In genomic region chr12:2797721-2798418, GRCh38 we compare ENCODE assay signal across 9 cellular contexts. TPM values are rescaled to one million over a fixed set of nuclear protein-coding genes. Genes with fewer than 3 reads are reported as not detected.
DNase-seq lines count a peak whose midpoint lies in the region; ATAC-seq, FAIRE-seq and TF ChIP-seq lines count a peak whose summit lies in the region.
"Had no signal": no experiment of that assay in that cellular context is flagged by ENCODE, and none has a peak within 500 bp of the region (broad histone marks: within the 10 kb centered on the region; RNA-seq: fewer than 3 reads in every experiment).

No MANE protein-coding gene starts in this region.

- dilution Hi-C loops in endothelial cell of umbilical vein (cut with MboI; ENCODE audit: extremely low pct_ligation_motif_present, low sequenced_read_pairs) = no loop called here

- H4K20me1 ChIP-seq in PC-3 (ENCODE audit: low read length) (peaks cover 29% of the 10 kb centered on the region), endothelial cell of umbilical vein (replicated peaks; ENCODE audit: control insufficient read depth, extremely low read depth, insufficient read depth, low read length) (no peaks in the 10 kb centered on the region), osteoblast (ENCODE audit: insufficient read depth, low read length) (peaks cover 15% of the 10 kb centered on the region)

- H2AFZ ChIP-seq in PC-3 (ENCODE audit: low read length) (no peak overlapping the region), endothelial cell of umbilical vein (ENCODE audit: low read depth, low read length) (no peak overlapping the region), osteoblast (ENCODE audit: low read length) (no peak overlapping the region)

- ATAC-seq in PC-3 = no peak
- no peak for ATAC-seq in HG02588 (IDR thresholded peaks at IDR 0.05; ENCODE audit: unreplicated experiment)

- in situ Hi-C loops in HAP-1 (cut with MboI; ENCODE audit: low sequenced_read_pairs) = no loop called here

- H3K79me2 ChIP-seq in PC-3 (ENCODE audit: low read length) = peaks cover 40% of the 10 kb centered on the region
- H3K79me2 ChIP-seq in endothelial cell of umbilical vein (ENCODE audit: control insufficient read depth, insufficient read depth, low read length) = peaks cover 25% of the 10 kb centered on the region
- peaks cover 26% of the 10 kb centered on the region for H3K79me2 ChIP-seq in osteoblast (ENCODE audit: insufficient read depth, low read length)

- POLR2A ChIA-PET in GM10248 (lab: Yijun Ruan, JAX) = interaction anchor here (0.6 kb wide), 1 partner anchor 1105 kb away, joined by 4 read pairs; no protein-coding TSS in a partner anchor
- POLR2A ChIA-PET in PC-3 (lab: Charles Lee; ENCODE audit: unreplicated experiment) = no interaction called here
- POLR2A ChIA-PET in endothelial cell of umbilical vein (lab: Charles Lee) = no interaction called here

- H3K27me3 ChIP-seq in PC-3 (ENCODE audit: low read length) (no peaks in the 10 kb centered on the region), endothelial cell of umbilical vein (ENCODE audit: control insufficient read depth in 2 of 2, insufficient read depth in 2 of 2, low read length in 2 of 2) (peaks cover 2 to 3% of the 10 kb centered on the region in 2 experiments), osteoblast (ENCODE audit: insufficient read depth, low read length) (peaks cover 12% of the 10 kb centered on the region), HAP-1 (ENCODE audit: low read depth) (no peaks in the 10 kb centered on the region), WERI-Rb-1 (ENCODE audit: insufficient read depth, low read depth, severe bottlenecking) (no peaks in the 10 kb centered on the region)

- H3K36me3 ChIP-seq in PC-3 (ENCODE audit: low read depth, low read length) (peaks cover 52% of the 10 kb centered on the region), endothelial cell of umbilical vein (ENCODE audit: control insufficient read depth in 2 of 2, extremely low read depth in 1 of 2, insufficient read depth in 2 of 2, low read length in 2 of 2) (peaks cover 22 to 34% of the 10 kb centered on the region in 2 experiments), osteoblast (ENCODE audit: insufficient read depth, low read length) (peaks cover 53% of the 10 kb centered on the region), HAP-1 (replicated peaks) (peaks cover 69% of the 10 kb centered on the region), WERI-Rb-1 (peaks cover 70% of the 10 kb centered on the region)

- BruUV-seq in PC-3 (replicated peaks; lab: Mats Ljungman, UMichigan) = no TSS peak
- no TSS peak for BruUV-seq in endothelial cell of umbilical vein (replicated peaks; lab: Mats Ljungman, UMichigan)

- no peak for TF ChIP-seq POLR2A in endothelial cell of umbilical vein (IDR thresholded peaks at IDR 0.05; ENCODE audit: low read depth, low read length)

- H3F3A ChIP-seq in PC-3 (ENCODE audit: low read length, unreplicated experiment) = no peaks in the 10 kb centered on the region

- H3K4me2 ChIP-seq in PC-3 (ENCODE audit: low read length) (peak overlapping the region; percentile 98), endothelial cell of umbilical vein (ENCODE audit: insufficient read depth, low read length) (peak overlapping the region; percentile 14), osteoblast (ENCODE audit: insufficient read depth, low read length) (no peak overlapping the region)

- intact Hi-C loops in PC-3 (cut with micrococcal nuclease) (no loop called here), endothelial cell of umbilical vein (cut with micrococcal nuclease) (loop anchor here (1.0 kb wide), 1 partner anchor 243 kb away; no protein-coding TSS in a partner anchor)

- H3K27ac ChIP-seq in PC-3 (ENCODE audit: low read length) (no peak overlapping the region), endothelial cell of umbilical vein (ENCODE audit: insufficient read depth, low read depth, low read length) (no peak overlapping the region), osteoblast (ENCODE audit: low read depth, low read length) (no peak overlapping the region), WERI-Rb-1 (no peak overlapping the region)

- FAIRE-seq in endothelial cell of umbilical vein (lab: Jason Lieb, UNC) = peak; percentile 82

- no peaks in the 10 kb centered on the region for H3K9me2 ChIP-seq in PC-3 (replicated peaks; ENCODE audit: low read length)

- CTCF ChIA-PET in GM10248 (lab: Yijun Ruan, JAX) (interaction anchor here (0.7 to 1.5 kb wide), 2 partner anchors 10 to 147 kb away, joined by 3 read pairs; no protein-coding TSS in a partner anchor), PC-3 (lab: Charles Lee) (no interaction called here), endothelial cell of umbilical vein (lab: Charles Lee) (interaction anchor here (0.8 to 3.0 kb wide), 5 partner anchors 10 to 244 kb away, joined by 3 to 13 read pairs (median 3); partner anchors contain the start of gene ITFG2)

- H3K9me3 ChIP-seq in PC-3 (ENCODE audit: low read length) (no peaks in the 10 kb centered on the region), endothelial cell of umbilical vein (replicated peaks; ENCODE audit: control insufficient read depth, insufficient read depth, low read length) (no peaks in the 10 kb centered on the region), osteoblast (ENCODE audit: low read depth, low read length) (no peaks in the 10 kb centered on the region), HAP-1 (no peaks in the 10 kb centered on the region), WERI-Rb-1 (ENCODE audit: severe bottlenecking) (no peaks in the 10 kb centered on the region)

- peaks cover 21% of the 10 kb centered on the region for H3K4me1 ChIP-seq in PC-3 (ENCODE audit: insufficient read depth, low read length)
- H3K4me1 ChIP-seq in endothelial cell of umbilical vein (ENCODE audit: control insufficient read depth, extremely low read depth, insufficient read depth, low read length) = peaks cover 23% of the 10 kb centered on the region
- H3K4me1 ChIP-seq in osteoblast (ENCODE audit: insufficient read depth, low read length) = peaks cover 12% of the 10 kb centered on the region
- peaks cover 8% of the 10 kb centered on the region for H3K4me1 ChIP-seq in HAP-1

- DNase-seq in GM10248 (ENCODE audit: extremely low spot score) (no peak), PC-3 (no peak), endothelial cell of umbilical vein (ENCODE audit: low read depth, low spot score) (peak; percentile 83), osteoblast (ENCODE audit: insufficient read length, low spot score, missing footprints) (no peak), HAP-1 (ENCODE audit: low spot score in 2 of 2) (no peak), WERI-Rb-1 (no peak)
- DNase-seq: head of caudate nucleus had no signal

- H3K9me1 ChIP-seq in endothelial cell of umbilical vein (replicated peaks; ENCODE audit: control insufficient read depth, extremely low read depth, insufficient read depth, low read length) = no peaks in the 10 kb centered on the region

- H3K9ac ChIP-seq in PC-3 (ENCODE audit: low read length) (no peak overlapping the region), endothelial cell of umbilical vein (replicated peaks; ENCODE audit: extremely low read depth, insufficient read depth, low read length) (no peak overlapping the region)

- H3K4me3 ChIP-seq in PC-3 (ENCODE audit: low read length) = no peak overlapping the region; the same call in 1 of the 2 replicates
- H3K4me3 ChIP-seq in endothelial cell of umbilical vein (replicated peaks in 1 of 3; ENCODE audit: insufficient read depth in 1 of 3, low read depth in 1 of 3, low read length in 3 of 3) = no peak overlapping the region
- no peak overlapping the region for H3K4me3 ChIP-seq in osteoblast (ENCODE audit: insufficient read depth, low read length)
- H3K4me3 ChIP-seq in HAP-1 = no peak overlapping the region
- no peak overlapping the region for H3K4me3 ChIP-seq in WERI-Rb-1 (ENCODE audit: low read depth, low read length)

- TF ChIP-seq CTCF in GM10248 (IDR thresholded peaks at IDR 0.05; ENCODE audit: control extremely low read depth, extremely low read depth, low read depth, missing control alignments) (peak; percentile 21), PC-3 (conservative IDR thresholded peaks at IDR 0.05; ENCODE audit: low read depth, low read length) (no peak; the same call in 1 of the 2 replicates), endothelial cell of umbilical vein (IDR thresholded peaks at IDR 0.05; ENCODE audit: extremely low read depth in 1 of 2, insufficient read depth in 1 of 2, low read depth in 1 of 2, low read length in 2 of 2) (peak in 1 of 2 donors; percentile 38), osteoblast (IDR thresholded peaks at IDR 0.05; ENCODE audit: extremely low read depth, low read depth, low read length) (peak; percentile 29), WERI-Rb-1 (IDR thresholded peaks at IDR 0.05; ENCODE audit: low read depth, low read length) (no peak)

RNA-seq across cellular contexts. Expression of gene FKBP4, which starts 3.1 kb away (rescaled TPM):
- total RNA-seq in PC-3 (2014; rRNA removed) = 162 and 188 TPM in 2 replicates
- 74.1 and 85.6 TPM in 2 replicates for total RNA-seq in endothelial cell of umbilical vein
- 26.5 and 31.0 TPM in 2 replicates for polyA plus RNA-seq in endothelial cell of umbilical vein
- 42.4 and 48.7 TPM in 2 replicates for polyA plus RNA-seq in endothelial cell of umbilical vein (2011; cell fraction: cytosol; rRNA removed)
- polyA plus RNA-seq in endothelial cell of umbilical vein (2011; cell fraction: nucleus; rRNA removed) = 51.9 and 53.9 TPM in 2 replicates
- 76.5 and 84.5 TPM in 2 replicates for polyA plus RNA-seq in endothelial cell of umbilical vein (2012)
- polyA minus RNA-seq in endothelial cell of umbilical vein = 37.4 and 42.8 TPM in 2 replicates
- 69.3 TPM for polyA minus RNA-seq in endothelial cell of umbilical vein (2011; cell fraction: cytosol; rRNA and poly(A)+ RNA removed)
- 14.3 and 17.3 TPM in 2 replicates for polyA minus RNA-seq in endothelial cell of umbilical vein (2011; cell fraction: nucleus; rRNA and poly(A)+ RNA removed)
- total RNA-seq in osteoblast = 14.4 and 17.4 TPM in 2 replicates

RNA-seq across cellular contexts. Expression of gene ITFG2, which starts 14.6 kb away (rescaled TPM):
- total RNA-seq in PC-3 (2014; rRNA removed) (12.8 and 13.8 TPM in 2 replicates), endothelial cell of umbilical vein (31.9 and 34.5 TPM in 2 replicates), osteoblast (20.6 TPM in 2 replicates)
- 25.0 TPM in 2 replicates for polyA plus RNA-seq in endothelial cell of umbilical vein
- 20.7 and 23.9 TPM in 2 replicates for polyA plus RNA-seq in endothelial cell of umbilical vein (2011; cell fraction: cytosol; rRNA removed)
- polyA plus RNA-seq in endothelial cell of umbilical vein (2011; cell fraction: nucleus; rRNA removed) = 77.7 and 85.8 TPM in 2 replicates
- polyA plus RNA-seq in endothelial cell of umbilical vein (2012) = 21.2 and 24.5 TPM in 2 replicates
- 44.5 and 70.5 TPM in 2 replicates for polyA minus RNA-seq in endothelial cell of umbilical vein
- 17.3 TPM for polyA minus RNA-seq in endothelial cell of umbilical vein (2011; cell fraction: cytosol; rRNA and poly(A)+ RNA removed)
- 60.8 and 62.2 TPM in 2 replicates for polyA minus RNA-seq in endothelial cell of umbilical vein (2011; cell fraction: nucleus; rRNA and poly(A)+ RNA removed)

RNA-seq across cellular contexts. Expression of gene NRIP2, which starts 37.0 kb away (rescaled TPM):
- total RNA-seq in PC-3 (2014; rRNA removed) = not detected in 2 replicates
- not detected in 2 replicates for total RNA-seq in endothelial cell of umbilical vein
- polyA plus RNA-seq in endothelial cell of umbilical vein = not detected in 2 replicates
- polyA plus RNA-seq in endothelial cell of umbilical vein (2011; cell fraction: cytosol; rRNA removed) = not detected in 2 replicates
- polyA plus RNA-seq in endothelial cell of umbilical vein (2011; cell fraction: nucleus; rRNA removed) = not detected in 2 replicates
- 0.83 and 0.87 TPM in 2 replicates for polyA plus RNA-seq in endothelial cell of umbilical vein (2012)
- not detected in 2 replicates for polyA minus RNA-seq in endothelial cell of umbilical vein
- not detected for polyA minus RNA-seq in endothelial cell of umbilical vein (2011; cell fraction: cytosol; rRNA and poly(A)+ RNA removed)
- polyA minus RNA-seq in endothelial cell of umbilical vein (2011; cell fraction: nucleus; rRNA and poly(A)+ RNA removed) = not detected in 2 replicates
- 0.59 TPM in 1 of 2 replicates, not detected in the other for total RNA-seq in osteoblast
- total RNA-seq: T-helper 1 cell treated with Interleukin-12 subunit alpha and Interleukin-12 subunit beta and Interleukin-4 antibody, amounts not matched to agents 30 ng/mL and 1 ng/mL, for 36 hours had no signal

RNA-seq across cellular contexts. Expression of gene TEX52, which starts 59.0 kb away (rescaled TPM):
- total RNA-seq in PC-3 (2014; rRNA removed) = not detected in 2 replicates
- total RNA-seq in endothelial cell of umbilical vein = not detected in 2 replicates
- not detected in 2 replicates for polyA plus RNA-seq in endothelial cell of umbilical vein
- not detected in 2 replicates for polyA plus RNA-seq in endothelial cell of umbilical vein (2011; cell fraction: cytosol; rRNA removed)
- polyA plus RNA-seq in endothelial cell of umbilical vein (2011; cell fraction: nucleus; rRNA removed) = not detected in 2 replicates
- polyA plus RNA-seq in endothelial cell of umbilical vein (2012) = not detected in 2 replicates
- not detected in 2 replicates for polyA minus RNA-seq in endothelial cell of umbilical vein
- polyA minus RNA-seq in endothelial cell of umbilical vein (2011; cell fraction: cytosol; rRNA and poly(A)+ RNA removed) = not detected
- polyA minus RNA-seq in endothelial cell of umbilical vein (2011; cell fraction: nucleus; rRNA and poly(A)+ RNA removed) = not detected in 2 replicates
- not detected in 2 replicates for total RNA-seq in osteoblast
- total RNA-seq: T-helper 1 cell treated with Interleukin-12 subunit alpha and Interleukin-12 subunit beta and Interleukin-4 antibody, amounts not matched to agents 30 ng/mL and 1 ng/mL, for 36 hours had no signal

Comparison
In these comparisons a context has a peak if more than half of its experiments do, and no peak if none do; other contexts are left out.
1. CTCF ChIP-seq: peak in GM10248 (single experiment) and osteoblast (single experiment); none in PC-3 (single experiment) and WERI-Rb-1 (single experiment).